Comparison of ENCODE assay signal across 8 cellular contexts in genomic region chrX:107448625-107449468, GRCh38. TPM values are rescaled to one million over a fixed set of nuclear protein-coding genes. Genes with fewer than 3 reads are reported as not detected.
DNase-seq lines count a peak whose midpoint lies in the region; ATAC-seq and TF ChIP-seq lines count a peak whose summit lies in the region.

No MANE protein-coding gene starts in this region.

- no peak for ATAC-seq in GM18861 (IDR thresholded peaks at IDR 0.05; ENCODE audit: unreplicated experiment)
- ATAC-seq in HG02973 (IDR thresholded peaks at IDR 0.05; ENCODE audit: unreplicated experiment), result no peak

- H3K4me3 ChIP-seq in duodenal mucosa (ENCODE audit: low read depth in 1 of 2, low read length in 2 of 2), result peak overlapping the region; percentile 43 to 58
- peak overlapping the region; percentile 63 for H3K4me3 ChIP-seq in neural progenitor cell

- no peaks in the 10 kb centered on the region for H3K36me3 ChIP-seq in duodenal mucosa (ENCODE audit: control insufficient read depth in 1 of 2, insufficient read depth in 2 of 2, low read length in 2 of 2)
- no peaks in the 10 kb centered on the region for H3K36me3 ChIP-seq in neural progenitor cell

- H3F3A ChIP-seq in neural progenitor cell (ENCODE audit: low read depth), result no peaks in the 10 kb centered on the region

- DNase-seq in NCI-H2171 treated with DMSO at 0.1 percent for 48 hours (lab: John Stamatoyannopoulos, UW) (peak; percentile 9), NCI-H2171 (lab: John Stamatoyannopoulos, UW) (no peak), NCI-H2196 (lab: John Stamatoyannopoulos, UW; ENCODE audit: unreplicated experiment) (peak; percentile 10), neural progenitor cell (ENCODE audit: low spot score) (peak; percentile 64), GM19240 (ENCODE audit: insufficient read length, low spot score) (no peak)

- peak overlapping the region; percentile 84 for H3K27ac Mint-ChIP-seq in neural progenitor cell

- peak overlapping the region; percentile 94 for H3K4me3 Mint-ChIP-seq in neural progenitor cell

- H3K4me1 ChIP-seq in duodenal mucosa (ENCODE audit: control insufficient read depth in 1 of 2, insufficient read depth in 2 of 2, low read length in 2 of 2), result peaks cover 0 to 4% of the 10 kb centered on the region in 2 donors
- H3K4me1 ChIP-seq in neural progenitor cell, result peaks cover 4% of the 10 kb centered on the region

- peak; percentile 39 for TF ChIP-seq CTCF in neural progenitor cell (IDR thresholded peaks at IDR 0.05)

- H3K27me3 Mint-ChIP-seq in neural progenitor cell (ENCODE audit: insufficient read depth, low read depth), result peaks cover 15% of the 10 kb centered on the region

- H3K79me2 ChIP-seq in neural progenitor cell (ENCODE audit: low read depth), result no peaks in the 10 kb centered on the region

- peaks cover 6 to 18% of the 10 kb centered on the region in 2 donors for H3K27me3 ChIP-seq in duodenal mucosa (ENCODE audit: control insufficient read depth in 1 of 2, insufficient read depth in 2 of 2, low read length in 2 of 2)
- peaks cover 75% of the 10 kb centered on the region for H3K27me3 ChIP-seq in neural progenitor cell

- peak overlapping the region; percentile 94 for H3K4me2 ChIP-seq in neural progenitor cell

- H3K9me3 Mint-ChIP-seq in neural progenitor cell, result peaks cover 3% of the 10 kb centered on the region

- H3K36me3 Mint-ChIP-seq in neural progenitor cell, result peaks cover 2% of the 10 kb centered on the region

- H3K9ac ChIP-seq in duodenal mucosa (ENCODE audit: low read depth in 1 of 2, low read length in 2 of 2) (no peak overlapping the region), neural progenitor cell (no peak overlapping the region)

- no peaks in the 10 kb centered on the region for H3K9me3 ChIP-seq in duodenal mucosa (ENCODE audit: control insufficient read depth in 1 of 2, low read length in 2 of 2)
- H3K9me3 ChIP-seq in neural progenitor cell (ENCODE audit: low read depth), result no peaks in the 10 kb centered on the region

- H3K27ac ChIP-seq in duodenal mucosa (ENCODE audit: low read depth, low read length), result no peak overlapping the region
- H3K27ac ChIP-seq in neural progenitor cell, result no peak overlapping the region

- H2AFZ ChIP-seq in neural progenitor cell (replicated peaks), result peak overlapping the region; percentile 99

- H4K20me1 ChIP-seq in neural progenitor cell (ENCODE audit: low read depth), result no peaks in the 10 kb centered on the region

- H3K4me1 Mint-ChIP-seq in neural progenitor cell, result peaks cover 37% of the 10 kb centered on the region

RNA-seq across cellular contexts. Expression of gene FRMPD3, which starts 0.6 kb away (rescaled TPM):
- total RNA-seq in neural progenitor cell (ENCODE audit: low replicate concordance), result 0.04 and 0.28 TPM in 2 replicates

Comparison
In these comparisons a context has a peak if more than half of its experiments do, and no peak if none do; other contexts are left out.
1. DNase-seq: peak in NCI-H2171 treated with DMSO at 0.1 percent for 48 hours (single experiment), NCI-H2196 (single experiment) and neural progenitor cell (single experiment); none in NCI-H2171 (single experiment) and GM19240 (single experiment).